ENCODE assay signal across 9 cellular contexts in the genomic region with DNA sequence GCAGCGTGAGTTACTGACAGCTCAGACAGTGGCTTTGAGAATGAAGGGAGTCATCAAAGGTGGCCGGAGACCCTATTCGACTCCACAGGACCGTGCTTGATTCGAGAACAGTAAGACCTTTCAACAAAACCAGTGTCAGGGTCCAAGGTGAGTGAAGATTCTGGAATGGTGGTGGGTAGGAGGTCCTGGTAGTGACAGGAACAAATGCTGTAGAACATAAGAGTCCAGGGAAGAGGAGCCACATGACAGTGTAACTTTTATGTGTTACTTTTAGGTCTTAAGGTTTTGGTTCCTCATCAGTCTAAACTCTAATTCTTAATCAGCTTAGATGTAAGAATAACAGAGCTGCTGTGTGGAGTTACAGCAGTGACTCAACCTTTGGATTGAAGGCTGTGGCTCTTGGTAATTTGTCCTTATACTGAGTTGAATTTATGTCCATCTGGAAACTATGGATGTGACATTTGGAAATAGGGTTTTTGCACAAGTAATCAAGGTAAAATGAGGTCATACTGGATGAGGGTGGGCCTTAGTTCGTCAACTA. TPM values are rescaled to one million over a fixed set of nuclear protein-coding genes. Genes with fewer than 3 reads are reported as not detected.
DNase-seq lines count a peak whose midpoint lies in the region; ATAC-seq and TF ChIP-seq lines count a peak whose summit lies in the region.
"Had no signal": no experiment of that assay in that cellular context is flagged by ENCODE, and none has a peak within 500 bp of the region (broad histone marks: within the 10 kb centered on the region; RNA-seq: fewer than 3 reads in every experiment).

No MANE protein-coding gene starts in this region.

- H3K4me3 ChIP-seq in Peyer's patch: peak overlapping the region in 2 of 4 donors; percentile 10 to 93
- no peak overlapping the region for H3K4me3 ChIP-seq in esophagus muscularis mucosa

- H3K4me3 Mint-ChIP-seq in activated CD4-positive, alpha-beta T cell treated with anti-CD3 and anti-CD28 coated beads, Interleukin-2, amount 10 ng/mL, durations not matched to agents 7 days and 5 days: peak overlapping the region; percentile 97
- peak overlapping the region; percentile 91 to 98 for H3K4me3 Mint-ChIP-seq in stimulated activated naive B cell treated with anti-CD40 and anti-IgM and Interleukin-4, amounts not matched to agents 10 μg/mL and 1 μg/mL and 100 μg/mL, for 72 hours

- intact Hi-C loops in esophagus muscularis mucosa (cut with DNase I): no loop called here

- peak overlapping the region in 3 of 4 donors; percentile 36 to 99 (median 95) for H3K27ac ChIP-seq in Peyer's patch
- H3K27ac ChIP-seq in esophagus muscularis mucosa (replicated peaks in 1 of 4): peak overlapping the region in 3 of 4 donors; percentile 54 to 96 (median 92)

- H3K36me3 ChIP-seq in Peyer's patch (peaks cover 0 to 10% (median 0%) of the 10 kb centered on the region in 3 donors), esophagus muscularis mucosa (peaks cover 0 to 3% (median 0%) of the 10 kb centered on the region in 4 donors)

- TF ChIP-seq CTCF in Peyer's patch (IDR thresholded peaks at IDR 0.05): no peak
- no peak for TF ChIP-seq CTCF in esophagus muscularis mucosa (IDR thresholded peaks at IDR 0.05)

- no peaks in the 10 kb centered on the region for H3K27me3 Mint-ChIP-seq in activated CD4-positive, alpha-beta T cell treated with anti-CD3 and anti-CD28 coated beads, Interleukin-2, amount 10 ng/mL, durations not matched to agents 7 days and 5 days
- H3K27me3 Mint-ChIP-seq in stimulated activated naive B cell treated with anti-CD40 and anti-IgM and Interleukin-4, amounts not matched to agents 10 μg/mL and 1 μg/mL and 100 μg/mL, for 72 hours: no peaks in the 10 kb centered on the region

- peaks cover 61% of the 10 kb centered on the region for H3K4me1 Mint-ChIP-seq in activated CD4-positive, alpha-beta T cell treated with anti-CD3 and anti-CD28 coated beads, Interleukin-2, amount 10 ng/mL, durations not matched to agents 7 days and 5 days
- H3K4me1 Mint-ChIP-seq in stimulated activated naive B cell treated with anti-CD40 and anti-IgM and Interleukin-4, amounts not matched to agents 10 μg/mL and 1 μg/mL and 100 μg/mL, for 72 hours: peaks cover 58 to 75% of the 10 kb centered on the region in 2 donors

- peak overlapping the region; percentile 98 for H3K27ac Mint-ChIP-seq in activated CD4-positive, alpha-beta T cell treated with anti-CD3 and anti-CD28 coated beads, Interleukin-2, amount 10 ng/mL, durations not matched to agents 7 days and 5 days
- peak overlapping the region; percentile 100 for H3K27ac Mint-ChIP-seq in stimulated activated naive B cell treated with anti-CD40 and anti-IgM and Interleukin-4, amounts not matched to agents 10 μg/mL and 1 μg/mL and 100 μg/mL, for 72 hours

- no peaks in the 10 kb centered on the region for H3K9me3 Mint-ChIP-seq in activated CD4-positive, alpha-beta T cell treated with anti-CD3 and anti-CD28 coated beads, Interleukin-2, amount 10 ng/mL, durations not matched to agents 7 days and 5 days
- H3K9me3 Mint-ChIP-seq in stimulated activated naive B cell treated with anti-CD40 and anti-IgM and Interleukin-4, amounts not matched to agents 10 μg/mL and 1 μg/mL and 100 μg/mL, for 72 hours: no peaks in the 10 kb centered on the region

- DNase-seq in activated CD4-positive, alpha-beta T cell treated with anti-CD3 and anti-CD28 coated beads, Interleukin-2, amount 10 ng/mL, durations not matched to agents 7 days and 5 days: no peak
- no peak for DNase-seq in activated CD4-positive, alpha-beta T cell treated with anti-CD3 and anti-CD28 coated beads, Interleukin-2, amount 50 U/mL, for 1 hour
- DNase-seq in Peyer's patch (no peak), esophagus muscularis mucosa (ENCODE audit: extremely low spot score) (no peak), GDM1 (lab: John Stamatoyannopoulos, UW) (no peak)
- no peak for DNase-seq in stimulated activated naive B cell treated with anti-CD40 and anti-IgM and Interleukin-4, amounts not matched to agents 10 μg/mL and 1 μg/mL and 100 μg/mL, for 72 hours
- DNase-seq: effector CD8-positive, alpha-beta T cell had no signal

- H3K27me3 ChIP-seq in Peyer's patch (no peaks in the 10 kb centered on the region), esophagus muscularis mucosa (no peaks in the 10 kb centered on the region)

- H3K4me1 ChIP-seq in Peyer's patch: peaks cover 0 to 48% (median 15%) of the 10 kb centered on the region in 4 donors
- peaks cover 43 to 62% (median 60%) of the 10 kb centered on the region in 4 donors for H3K4me1 ChIP-seq in esophagus muscularis mucosa

- POLR2A ChIA-PET in activated CD4-positive, alpha-beta T cell treated with anti-CD3 and anti-CD28 coated beads, Interleukin-2, amount 10 ng/mL, durations not matched to agents 7 days and 5 days (lab: Charles Lee): no interaction called here

- CTCF ChIA-PET in activated CD4-positive, alpha-beta T cell treated with anti-CD3 and anti-CD28 coated beads, Interleukin-2, amount 10 ng/mL, durations not matched to agents 7 days and 5 days (lab: Charles Lee): interaction anchor here (0.5 to 1.6 kb wide), 2 partner anchors 10 to 42 kb away, joined by 3 to 4 read pairs; no protein-coding TSS in a partner anchor

- no peak for TF ChIP-seq POLR2A in Peyer's patch (IDR thresholded peaks at IDR 0.05)
- no peak for TF ChIP-seq POLR2A in esophagus muscularis mucosa (IDR thresholded peaks at IDR 0.05; ENCODE audit: low read depth)

- peaks cover 21% of the 10 kb centered on the region for H3K36me3 Mint-ChIP-seq in activated CD4-positive, alpha-beta T cell treated with anti-CD3 and anti-CD28 coated beads, Interleukin-2, amount 10 ng/mL, durations not matched to agents 7 days and 5 days (ENCODE audit: low read depth)
- H3K36me3 Mint-ChIP-seq in stimulated activated naive B cell treated with anti-CD40 and anti-IgM and Interleukin-4, amounts not matched to agents 10 μg/mL and 1 μg/mL and 100 μg/mL, for 72 hours: peaks cover 38 to 72% of the 10 kb centered on the region in 2 donors

- no peak for TF ChIP-seq EP300 in esophagus muscularis mucosa (IDR thresholded peaks at IDR 0.05)

- peak; percentile 29 to 30 for ATAC-seq in stimulated activated naive B cell treated with anti-CD40 and anti-IgM and Interleukin-4, amounts not matched to agents 10 μg/mL and 1 μg/mL and 100 μg/mL, for 72 hours (replicated peaks)
- ATAC-seq in HG03571 (IDR thresholded peaks at IDR 0.05; ENCODE audit: unreplicated experiment) (no peak), GM21515 (IDR thresholded peaks at IDR 0.05; ENCODE audit: unreplicated experiment) (no peak)

- 81% methylated on average over 6 of the region's 6 CpGs for WGBS in esophagus muscularis mucosa

- H3K9me3 ChIP-seq in Peyer's patch: no peaks in the 10 kb centered on the region
- H3K9me3 ChIP-seq in esophagus muscularis mucosa: no peaks in the 10 kb centered on the region

RNA-seq across cellular contexts. Expression of a gene that starts 1.8 kb away (rescaled TPM):
- total RNA-seq in activated CD4-positive, alpha-beta T cell treated with anti-CD3 and anti-CD28 coated beads, Interleukin-2, amount 10 ng/mL, durations not matched to agents 7 days and 5 days: 10 to 100 TPM; 34.1 to 39.2 TPM
- total RNA-seq in Peyer's patch (10 to 100 TPM; 42.6 to 70.4 (median 55.1) TPM), esophagus muscularis mucosa (10 to 100 TPM; 15.2 to 20.7 (median 18.8) TPM)

RNA-seq across cellular contexts. Expression of a gene that starts 26.2 kb away (rescaled TPM):
- 10 to 100 TPM; 41.8 to 47.1 TPM for total RNA-seq in activated CD4-positive, alpha-beta T cell treated with anti-CD3 and anti-CD28 coated beads, Interleukin-2, amount 10 ng/mL, durations not matched to agents 7 days and 5 days
- total RNA-seq in Peyer's patch (100 to 1,000 TPM in 1 of 4 donors, 10 to 100 TPM in 3; 89.1 to 131 (median 94.7) TPM), esophagus muscularis mucosa (10 to 100 TPM; 37.3 to 51.1 (median 48.0) TPM)

Comparison
In these comparisons a context has a peak if more than half of its experiments do, and no peak if none do; other contexts are left out.
1. ATAC-seq: peak in stimulated activated naive B cell treated with anti-CD40 and anti-IgM and Interleukin-4, amounts not matched to agents 10 μg/mL and 1 μg/mL and 100 μg/mL, for 72 hours (2 of 2); none in HG03571 (single experiment) and GM21515 (single experiment).